Comparison of ENCODE assay signal across 13 cellular contexts in genomic region chr19:2070986-2071673, GRCh38. TPM values are rescaled to one million over a fixed set of nuclear protein-coding genes. Genes with fewer than 3 reads are reported as not detected.
DNase-seq lines count a peak whose midpoint lies in the region; ATAC-seq and TF ChIP-seq lines count a peak whose summit lies in the region.
"Had no signal": no experiment of that assay in that cellular context is flagged by ENCODE, and none has a peak within 500 bp of the region (broad histone marks: within the 10 kb centered on the region; RNA-seq: fewer than 3 reads in every experiment).

No MANE protein-coding gene starts in this region.

- CTCF ChIA-PET in WTC11 (lab: Charles Lee): interaction anchor here (1.1 to 1.5 kb wide), 3 partner anchors 9 to 52 kb away, joined by 4 to 9 read pairs (median 6); partner anchors contain the start of gene MOB3A

- no peaks in the 10 kb centered on the region for H3K27me3 Mint-ChIP-seq in activated T-cell treated with anti-CD3 and anti-CD28 coated beads, Interleukin-2, amount 50 U/mL, for 72 hours (ENCODE audit: low read depth)
- no peaks in the 10 kb centered on the region; the same call in 1 of the 2 replicates for H3K27me3 Mint-ChIP-seq in WTC11 (ENCODE audit: low read depth)
- H3K27me3 Mint-ChIP-seq in dendritic cell treated with granulocyte-macrophage colony-stimulating factor and Interleukin-4, amounts not matched to agents 40 ng/mL and 50 ng/mL, for 4 days: no peaks in the 10 kb centered on the region

- H3K4me3 ChIP-seq in testis: no peak overlapping the region
- H3K4me3 ChIP-seq: stomach had no signal

- no peak for TF ChIP-seq POLR2A in testis (IDR thresholded peaks at IDR 0.05)

- peaks cover 23% of the 10 kb centered on the region for H3K4me1 Mint-ChIP-seq in activated T-cell treated with anti-CD3 and anti-CD28 coated beads, Interleukin-2, amount 50 U/mL, for 72 hours (ENCODE audit: low read depth)
- H3K4me1 Mint-ChIP-seq in WTC11: 0 out of 2 replicates have a peak, but pooled peaks cover 2% of the 10 kb centered on the region
- peaks cover 66% of the 10 kb centered on the region for H3K4me1 Mint-ChIP-seq in dendritic cell treated with granulocyte-macrophage colony-stimulating factor and Interleukin-4, amounts not matched to agents 40 ng/mL and 50 ng/mL, for 4 days (ENCODE audit: low read depth)

- H3K27ac ChIP-seq in testis: peak overlapping the region; percentile 64 to 71

- ATAC-seq in activated T-cell treated with anti-CD3 and anti-CD28 coated beads, Interleukin-2, amount 50 U/mL, for 72 hours (replicated peaks in 1 of 2): no peak
- ATAC-seq in WTC11 (no peak), HG03097 (IDR thresholded peaks at IDR 0.05; ENCODE audit: low FRiP score, unreplicated experiment) (no peak)

- DNase-seq in activated T-cell treated with anti-CD3 and anti-CD28 coated beads, Interleukin-2, amount 50 U/mL, for 72 hours: no peak
- DNase-seq in activated T-cell treated with anti-CD3 and anti-CD28 coated beads for 4 hours (no peak), WTC11 (ENCODE audit: low spot score) (no peak), testis (no peak), NAMALWA (ENCODE audit: low spot score) (no peak)
- no peak for DNase-seq in stimulated activated CD4-positive, alpha-beta T cell treated with anti-CD3 and anti-CD28 coated beads, Interleukin-2, amount 100 ng/mL, for 24 hours
- DNase-seq: ACHN, DMS153, NCI-H2029 treated with DMSO at 0.1 percent for 48 hours, NCI-H69, stomach had no signal

- intact Hi-C loops in dendritic cell treated with granulocyte-macrophage colony-stimulating factor and Interleukin-4, amounts not matched to agents 40 ng/mL and 50 ng/mL, for 4 days (cut with micrococcal nuclease): no loop called here
- intact Hi-C loops in testis (cut with DNase I; ENCODE audit: low total_unique reads): loop anchor here (10.0 kb wide), 1 partner anchor 46 kb away; no protein-coding TSS in a partner anchor

- H3K27me3 ChIP-seq in testis: no peaks in the 10 kb centered on the region
- H3K27me3 ChIP-seq: stomach had no signal

- H3K9me3 Mint-ChIP-seq in activated T-cell treated with anti-CD3 and anti-CD28 coated beads, Interleukin-2, amount 50 U/mL, for 72 hours: no peaks in the 10 kb centered on the region
- H3K9me3 Mint-ChIP-seq in WTC11: no peaks in the 10 kb centered on the region
- H3K9me3 Mint-ChIP-seq in dendritic cell treated with granulocyte-macrophage colony-stimulating factor and Interleukin-4, amounts not matched to agents 40 ng/mL and 50 ng/mL, for 4 days: no peaks in the 10 kb centered on the region

- peak overlapping the region; percentile 81 for H3K27ac Mint-ChIP-seq in activated T-cell treated with anti-CD3 and anti-CD28 coated beads, Interleukin-2, amount 50 U/mL, for 72 hours
- peak overlapping the region; percentile 15; the same call in 1 of the 2 replicates for H3K27ac Mint-ChIP-seq in WTC11
- peak overlapping the region; percentile 26 for H3K27ac Mint-ChIP-seq in dendritic cell treated with granulocyte-macrophage colony-stimulating factor and Interleukin-4, amounts not matched to agents 40 ng/mL and 50 ng/mL, for 4 days

- POLR2A ChIA-PET in WTC11 (lab: Charles Lee): interaction anchor here (0.6 to 1.5 kb wide), 4 partner anchors 20 to 72 kb away, joined by 3 to 7 read pairs (median 4); no protein-coding TSS in a partner anchor

- H3K4me1 ChIP-seq in testis: peaks cover 23% of the 10 kb centered on the region

- peaks cover 8 to 31% of the 10 kb centered on the region in 2 donors for H3K36me3 Mint-ChIP-seq in activated T-cell treated with anti-CD3 and anti-CD28 coated beads, Interleukin-2, amount 50 U/mL, for 72 hours (ENCODE audit: insufficient read depth in 2 of 2)
- peaks cover 7% of the 10 kb centered on the region for H3K36me3 Mint-ChIP-seq in WTC11
- peaks cover 62% of the 10 kb centered on the region for H3K36me3 Mint-ChIP-seq in dendritic cell treated with granulocyte-macrophage colony-stimulating factor and Interleukin-4, amounts not matched to agents 40 ng/mL and 50 ng/mL, for 4 days (ENCODE audit: low read depth)

- WGBS in testis, 2 donors: 54 to 69% methylated on average over 16 to 19 of the region's 19 CpGs

- TF ChIP-seq CTCF in WTC11 (IDR thresholded peaks at IDR 0.05): no peak
- no peak for TF ChIP-seq CTCF in testis (IDR thresholded peaks at IDR 0.05)

- no peak overlapping the region for H3K4me3 Mint-ChIP-seq in activated T-cell treated with anti-CD3 and anti-CD28 coated beads, Interleukin-2, amount 50 U/mL, for 72 hours
- H3K4me3 Mint-ChIP-seq in WTC11: no peak overlapping the region
- no peak overlapping the region for H3K4me3 Mint-ChIP-seq in dendritic cell treated with granulocyte-macrophage colony-stimulating factor and Interleukin-4, amounts not matched to agents 40 ng/mL and 50 ng/mL, for 4 days

- no peaks in the 10 kb centered on the region for H3K9me3 ChIP-seq in testis
- H3K9me3 ChIP-seq: stomach had no signal

- H3K36me3 ChIP-seq in testis (ENCODE audit: low read depth, missing control alignments): no peaks in the 10 kb centered on the region

TF ChIP-seq in WTC11, 78 proteins besides CTCF, POLR2A, EP300 and RAD21 (continues in another document):
- TF ChIP-seq ZNF232 (CRISPR knock-in tag; IDR thresholded peaks at IDR 0.05) (no peak), FOXK1 (CRISPR knock-in tag; IDR thresholded peaks at IDR 0.05) (no peak), SMAD4 (CRISPR knock-in tag; IDR thresholded peaks at IDR 0.05) (no peak), PRRX2 (CRISPR knock-in tag; IDR thresholded peaks at IDR 0.05) (no peak), GRHL2 (CRISPR knock-in tag; IDR thresholded peaks at IDR 0.05; ENCODE audit: insufficient replicate concordance, severe bottlenecking) (no peak), CREB1 (CRISPR knock-in tag; IDR thresholded peaks at IDR 0.05) (no peak), NFYB (CRISPR knock-in tag; conservative IDR thresholded peaks at IDR 0.05; ENCODE audit: low read depth) (no peak), USF2 (CRISPR knock-in tag; IDR thresholded peaks at IDR 0.05) (no peak), RELA (CRISPR knock-in tag; IDR thresholded peaks at IDR 0.05; ENCODE audit: borderline replicate concordance) (no peak), NR3C1 (CRISPR knock-in tag; conservative IDR thresholded peaks at IDR 0.05; ENCODE audit: low read depth) (no peak), OVOL2 (CRISPR knock-in tag; IDR thresholded peaks at IDR 0.05; ENCODE audit: borderline replicate concordance) (no peak)
- TF ChIP-seq, protein P1, sequence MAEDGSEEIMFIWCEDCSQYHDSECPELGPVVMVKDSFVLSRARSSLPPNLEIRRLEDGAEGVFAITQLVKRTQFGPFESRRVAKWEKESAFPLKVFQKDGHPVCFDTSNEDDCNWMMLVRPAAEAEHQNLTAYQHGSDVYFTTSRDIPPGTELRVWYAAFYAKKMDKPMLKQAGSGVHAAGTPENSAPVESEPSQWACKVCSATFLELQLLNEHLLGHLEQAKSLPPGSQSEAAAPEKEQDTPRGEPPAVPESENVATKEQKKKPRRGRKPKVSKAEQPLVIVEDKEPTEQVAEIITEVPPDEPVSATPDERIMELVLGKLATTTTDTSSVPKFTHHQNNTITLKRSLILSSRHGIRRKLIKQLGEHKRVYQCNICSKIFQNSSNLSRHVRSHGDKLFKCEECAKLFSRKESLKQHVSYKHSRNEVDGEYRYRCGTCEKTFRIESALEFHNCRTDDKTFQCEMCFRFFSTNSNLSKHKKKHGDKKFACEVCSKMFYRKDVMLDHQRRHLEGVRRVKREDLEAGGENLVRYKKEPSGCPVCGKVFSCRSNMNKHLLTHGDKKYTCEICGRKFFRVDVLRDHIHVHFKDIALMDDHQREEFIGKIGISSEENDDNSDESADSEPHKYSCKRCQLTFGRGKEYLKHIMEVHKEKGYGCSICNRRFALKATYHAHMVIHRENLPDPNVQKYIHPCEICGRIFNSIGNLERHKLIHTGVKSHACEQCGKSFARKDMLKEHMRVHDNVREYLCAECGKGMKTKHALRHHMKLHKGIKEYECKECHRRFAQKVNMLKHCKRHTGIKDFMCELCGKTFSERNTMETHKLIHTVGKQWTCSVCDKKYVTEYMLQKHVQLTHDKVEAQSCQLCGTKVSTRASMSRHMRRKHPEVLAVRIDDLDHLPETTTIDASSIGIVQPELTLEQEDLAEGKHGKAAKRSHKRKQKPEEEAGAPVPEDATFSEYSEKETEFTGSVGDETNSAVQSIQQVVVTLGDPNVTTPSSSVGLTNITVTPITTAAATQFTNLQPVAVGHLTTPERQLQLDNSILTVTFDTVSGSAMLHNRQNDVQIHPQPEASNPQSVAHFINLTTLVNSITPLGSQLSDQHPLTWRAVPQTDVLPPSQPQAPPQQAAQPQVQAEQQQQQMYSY (CRISPR knock-in tag; IDR thresholded peaks at IDR 0.05): no peak
- TF ChIP-seq, protein P2, sequence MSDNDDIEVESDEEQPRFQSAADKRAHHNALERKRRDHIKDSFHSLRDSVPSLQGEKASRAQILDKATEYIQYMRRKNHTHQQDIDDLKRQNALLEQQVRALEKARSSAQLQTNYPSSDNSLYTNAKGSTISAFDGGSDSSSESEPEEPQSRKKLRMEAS (CRISPR knock-in tag; IDR thresholded peaks at IDR 0.05): no peak

RNA-seq across cellular contexts. Expression of gene MKNK2, which starts 20.1 kb away (rescaled TPM):
- total RNA-seq in activated T-cell treated with anti-CD3 and anti-CD28 coated beads, Interleukin-2, amount 50 U/mL, for 72 hours: 100 to 1,000 TPM; 120 to 121 TPM
- total RNA-seq in WTC11 (2021) (150 to 165 TPM (median 163 TPM) in 3 replicates), testis (100 to 1,000 TPM in 1 of 2 donors, 10 to 100 TPM in 1; 93.0 to 103 TPM)
- 76.5 TPM for polyA plus RNA-seq in testis (ENCODE audit: insufficient read depth, low read depth, low replicate concordance)

RNA-seq across cellular contexts. Expression of gene MOB3A, which starts 25.0 kb away (rescaled TPM):
- total RNA-seq in activated T-cell treated with anti-CD3 and anti-CD28 coated beads, Interleukin-2, amount 50 U/mL, for 72 hours: 100 to 1,000 TPM; 129 to 134 TPM
- total RNA-seq in WTC11 (2021): 8.1 to 9.8 TPM (median 9.6 TPM) in 3 replicates
- total RNA-seq in testis: 10 to 100 TPM; 22.8 to 31.6 TPM
- 17.8 TPM for polyA plus RNA-seq in testis (ENCODE audit: insufficient read depth, low read depth, low replicate concordance)

RNA-seq across cellular contexts. Expression of gene IZUMO4, which starts 25.6 kb away (rescaled TPM):
- 10 to 100 TPM; 28.5 to 36.9 TPM for total RNA-seq in activated T-cell treated with anti-CD3 and anti-CD28 coated beads, Interleukin-2, amount 50 U/mL, for 72 hours
- total RNA-seq in WTC11 (2021) (0.73 to 1.9 TPM (median 1.8 TPM) in 3 replicates), testis (100 to 1,000 TPM; 208 to 276 TPM)
- 796 TPM for polyA plus RNA-seq in testis (ENCODE audit: insufficient read depth, low read depth, low replicate concordance)

RNA-seq across cellular contexts. Expression of gene BTBD2, which starts 55.6 kb away (rescaled TPM):
- 10 to 100 TPM; 48.7 to 56.2 TPM for total RNA-seq in activated T-cell treated with anti-CD3 and anti-CD28 coated beads, Interleukin-2, amount 50 U/mL, for 72 hours
- total RNA-seq in WTC11 (2021): 106 to 148 TPM (median 145 TPM) in 3 replicates
- 100 to 1,000 TPM in 1 of 2 donors, 10 to 100 TPM in 1; 61.1 to 117 TPM for total RNA-seq in testis
- polyA plus RNA-seq in testis (ENCODE audit: insufficient read depth, low read depth, low replicate concordance): 43.2 TPM

Comparison
In these comparisons a context has a peak if more than half of its experiments do, and no peak if none do; other contexts are left out.
1. H3K27ac Mint-ChIP-seq: peak in every context shown above with its lines; median percentile 81 in activated T-cell treated with anti-CD3 and anti-CD28 coated beads, Interleukin-2, amount 50 U/mL, for 72 hours; 26 in dendritic cell treated with granulocyte-macrophage colony-stimulating factor and Interleukin-4, amounts not matched to agents 40 ng/mL and 50 ng/mL, for 4 days; 15 in WTC11.
2. RNA of gene IZUMO4, which starts 25.6 kb away (total RNA-seq): 208 to 276 TPM in testis and 28.5 to 36.9 TPM in activated T-cell treated with anti-CD3 and anti-CD28 coated beads, Interleukin-2, amount 50 U/mL, for 72 hours; 0.73 to 1.9 TPM in WTC11; every median in the first group is over 10 times any median in the second.